ENCODE assay signal across 15 cellular contexts in the genomic region with DNA sequence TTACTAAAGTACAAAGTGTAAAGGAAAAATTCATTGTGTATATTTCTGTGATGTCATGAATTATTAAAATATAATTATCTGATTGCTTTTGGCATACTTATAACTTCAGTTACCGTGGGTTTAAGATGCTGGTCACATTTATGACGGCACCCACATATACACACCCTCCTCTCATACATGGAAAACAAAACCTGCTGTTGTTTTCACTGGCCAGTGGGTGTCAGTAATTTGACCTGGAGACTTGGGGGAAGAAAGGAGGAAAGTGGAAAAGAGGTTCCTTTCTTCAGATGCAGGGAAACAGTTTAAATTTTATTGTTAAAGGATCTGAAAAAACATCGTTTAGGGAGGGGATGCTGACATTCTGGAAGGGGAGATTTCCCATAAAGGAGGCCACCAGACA. TPM values are rescaled to one million over a fixed set of nuclear protein-coding genes. Genes with fewer than 3 reads are reported as not detected.
DNase-seq lines count a peak whose midpoint lies in the region; ATAC-seq and TF ChIP-seq lines count a peak whose summit lies in the region.
"Had no signal": no experiment of that assay in that cellular context is flagged by ENCODE, and none has a peak within 500 bp of the region (broad histone marks: within the 10 kb centered on the region; RNA-seq: fewer than 3 reads in every experiment).

No MANE protein-coding gene starts in this region.

- no peak overlapping the region for H3K27ac Mint-ChIP-seq in HFFc6
- H3K27ac Mint-ChIP-seq: activated B cell treated with CpG ODN at 0.5 μM for 24 hours; stimulated activated effector memory CD8-positive, alpha-beta T cell treated with anti-CD3 and anti-CD28 coated beads, Interleukin-12 subunit alpha, Interleukin-12 subunit beta, amount 100 ng/mL, for 72 hours had no signal

- peaks cover 4% of the 10 kb centered on the region; the same call in 1 of the 2 replicates for H3K27me3 Mint-ChIP-seq in HFFc6 (ENCODE audit: insufficient read depth)
- H3K27me3 Mint-ChIP-seq: activated B cell treated with CpG ODN at 0.5 μM for 24 hours had no signal

- peak overlapping the region in 15 of 21 experiments; percentile 17 to 84 (median 48) for H3K27ac ChIP-seq in skin epidermis
- H3K27ac ChIP-seq: cardiac muscle cell, gastroesophageal sphincter had no signal

- H3K9me3 Mint-ChIP-seq in HFFc6, result peaks cover 25% of the 10 kb centered on the region

- TF ChIP-seq CTCF in HFFc6 (IDR thresholded peaks at IDR 0.05), result peak; percentile 38; the same call in 1 of the 2 replicates

- ATAC-seq in Right ventricle myocardium inferior (no peak), HG02981 (IDR thresholded peaks at IDR 0.05; ENCODE audit: unreplicated experiment) (no peak)
- ATAC-seq: gastroesophageal sphincter; stimulated activated effector memory CD8-positive, alpha-beta T cell treated with anti-CD3 and anti-CD28 coated beads, Interleukin-12 subunit alpha, Interleukin-12 subunit beta, amount 100 ng/mL, for 72 hours had no signal

- peaks cover 15% of the 10 kb centered on the region for H3K4me1 Mint-ChIP-seq in HFFc6 (ENCODE audit: low read depth)
- H3K4me1 Mint-ChIP-seq: activated B cell treated with CpG ODN at 0.5 μM for 24 hours; stimulated activated effector memory CD8-positive, alpha-beta T cell treated with anti-CD3 and anti-CD28 coated beads, Interleukin-12 subunit alpha, Interleukin-12 subunit beta, amount 100 ng/mL, for 72 hours had no signal

- DNase-seq in HFFc6, result peak; percentile 2
- peak; percentile 10 for DNase-seq in astrocyte of the hippocampus (ENCODE audit: low read depth, low spot score)
- DNase-seq in iPS-NIHi11 (ENCODE audit: low spot score), result peak; percentile 25
- DNase-seq in Right ventricle myocardium inferior (ENCODE audit: missing footprints), result no peak
- DNase-seq in activated T-cell treated with anti-CD3 and anti-CD28 coated beads, Interleukin-2, amount 50 U/mL, for 1 hour, result no peak
- no peak for DNase-seq in amniotic stem cell (lab: John Stamatoyannopoulos, UW)
- DNase-seq: activated B cell treated with CpG ODN at 0.5 μM for 24 hours, DMS79 treated with DMSO at 0.1 percent for 48 hours, NCI-H1436, NCI-H446 had no signal

- H3K4me3 Mint-ChIP-seq in HFFc6, result no peak overlapping the region
- H3K4me3 Mint-ChIP-seq: activated B cell treated with CpG ODN at 0.5 μM for 24 hours; stimulated activated effector memory CD8-positive, alpha-beta T cell treated with anti-CD3 and anti-CD28 coated beads, Interleukin-12 subunit alpha, Interleukin-12 subunit beta, amount 100 ng/mL, for 72 hours had no signal

- intact Hi-C loops in Right ventricle myocardium inferior (cut with DNase I), result no loop called here

- H3K36me3 Mint-ChIP-seq in HFFc6 (ENCODE audit: low read depth), result peaks cover 14% of the 10 kb centered on the region
- H3K36me3 Mint-ChIP-seq: stimulated activated effector memory CD8-positive, alpha-beta T cell treated with anti-CD3 and anti-CD28 coated beads, Interleukin-12 subunit alpha, Interleukin-12 subunit beta, amount 100 ng/mL, for 72 hours had no signal

- no peak overlapping the region for H3K4me3 ChIP-seq in skin epidermis
- H3K4me3 ChIP-seq: cardiac muscle cell, gastroesophageal sphincter had no signal

RNA-seq across cellular contexts. Expression of gene BBOX1, which starts 0.7 kb away (rescaled TPM):
- total RNA-seq in HFFc6 (2021; fragmentation: NEBNext Ultra II Directional; extraction: Animal tissue kit (Norgen Biotek cat#: 25700)), result not detected
- not detected for total RNA-seq in Right ventricle myocardium inferior
- total RNA-seq: activated B cell treated with CpG ODN at 0.5 μM for 24 hours, cardiac muscle cell had no signal

RNA-seq across cellular contexts. Expression of gene FIBIN, which starts 46.0 kb away (rescaled TPM):
- total RNA-seq in HFFc6 (2021; fragmentation: NEBNext Ultra II Directional; extraction: Animal tissue kit (Norgen Biotek cat#: 25700)), result 100 to 1,000 TPM in 1 of 6 experiments, 10 to 100 TPM in 5; 38.9 to 101 (median 40.4) TPM
- total RNA-seq in Right ventricle myocardium inferior, result 8.3 TPM
- total RNA-seq: activated B cell treated with CpG ODN at 0.5 μM for 24 hours had no signal

Comparison
In these comparisons a context has a peak if more than half of its experiments do, and no peak if none do; other contexts are left out.
1. DNase-seq: peak in HFFc6 (single experiment), astrocyte of the hippocampus (single experiment) and iPS-NIHi11 (single experiment); none in Right ventricle myocardium inferior (single experiment), activated T-cell treated with anti-CD3 and anti-CD28 coated beads, Interleukin-2, amount 50 U/mL, for 1 hour (single experiment) and amniotic stem cell (single experiment).